15 cellular contexts compared by ENCODE assay signal in genomic region chr7:101108961-101109360, GRCh38. TPM values are rescaled to one million over a fixed set of nuclear protein-coding genes. Genes with fewer than 3 reads are reported as not detected.
DNase-seq lines count a peak whose midpoint lies in the region; ATAC-seq and TF ChIP-seq lines count a peak whose summit lies in the region.
"Had no signal": no experiment of that assay in that cellular context is flagged by ENCODE, and none has a peak within 500 bp of the region (broad histone marks: within the 10 kb centered on the region; RNA-seq: fewer than 3 reads in every experiment).

No MANE protein-coding gene starts in this region.

- TF ChIP-seq CTCF in IMR-90 (conservative IDR thresholded peaks at IDR 0.05; ENCODE audit: low read depth, low read length) (no peak), chondrocyte (IDR thresholded peaks at IDR 0.05) (no peak), osteoblast (IDR thresholded peaks at IDR 0.05; ENCODE audit: extremely low read depth, low read depth, low read length) (no peak)

- H3K56ac ChIP-seq in IMR-90 (ENCODE audit: extremely low read depth, insufficient read depth, low read length), result no peak overlapping the region

- H2BK120ac ChIP-seq in IMR-90 (ENCODE audit: low read depth, low read length), result peak overlapping the region; percentile 26

- H3K27me3 Mint-ChIP-seq in chondrocyte (ENCODE audit: low read depth), result no peaks in the 10 kb centered on the region

- BruUV-seq in IMR-90 (replicated peaks; lab: Mats Ljungman, UMichigan), result no TSS peak

- dilution Hi-C loops in IMR-90 (cut with HindIII; ENCODE audit: low sequenced_read_pairs, unreplicated experiment), result no loop called here

- H3K9ac ChIP-seq in IMR-90 (ENCODE audit: low read depth, low read length), result no peak overlapping the region

- H4K8ac ChIP-seq in IMR-90 (ENCODE audit: low read depth in 2 of 2, low read length in 2 of 2), result peak overlapping the region in 1 of 2 experiments; percentile 29; a peak in 2 of 4 replicates

- H4K91ac ChIP-seq in IMR-90 (ENCODE audit: insufficient read depth, low read depth, low read length), result peak overlapping the region; percentile 75

- peaks cover 12% of the 10 kb centered on the region for H3K9me1 ChIP-seq in IMR-90 (ENCODE audit: insufficient read depth, low read length)

- no peaks in the 10 kb centered on the region for H3K79me2 ChIP-seq in osteoblast (ENCODE audit: insufficient read depth, low read length)

- no peak overlapping the region for H3K4me3 ChIP-seq in IMR-90 (ENCODE audit: insufficient read depth, low read depth, low read length)
- H3K4me3 ChIP-seq in osteoblast (ENCODE audit: insufficient read depth, low read length), result no peak overlapping the region
- H3K4me3 ChIP-seq: HAP-1 had no signal

- POLR2A ChIA-PET in IMR-90 (lab: Charles Lee; ENCODE audit: unreplicated experiment), result no interaction called here

- H4K5ac ChIP-seq in IMR-90 (ENCODE audit: low read depth, low read length), result no peak overlapping the region

- H3K27ac ChIP-seq in IMR-90 (ENCODE audit: insufficient read depth, low read length) (no peak overlapping the region), osteoblast (ENCODE audit: low read depth, low read length) (peak overlapping the region; percentile 34)

- peak overlapping the region; percentile 72 for H2AK9ac ChIP-seq in IMR-90 (replicated peaks; ENCODE audit: low read depth, low read length, poor library complexity)

- no peaks in the 10 kb centered on the region for H3K9me3 Mint-ChIP-seq in chondrocyte (ENCODE audit: low read depth)
- H3K9me3 Mint-ChIP-seq: brain, memory B cell had no signal

- H3K9me3 ChIP-seq in IMR-90 (ENCODE audit: control insufficient read depth, insufficient read depth, low read length), result no peaks in the 10 kb centered on the region
- H3K9me3 ChIP-seq in osteoblast (ENCODE audit: low read depth, low read length), result no peaks in the 10 kb centered on the region
- H3K9me3 ChIP-seq: HAP-1 had no signal

- peak overlapping the region; percentile 71; the same call in 1 of the 2 replicates for H3K4ac ChIP-seq in IMR-90 (ENCODE audit: low read depth, low read length)

- H2AFZ ChIP-seq in IMR-90 (replicated peaks; ENCODE audit: low read length, poor library complexity), result peak overlapping the region; percentile 75
- no peak overlapping the region for H2AFZ ChIP-seq in osteoblast (ENCODE audit: low read length)

- no peak overlapping the region for H3K4me2 ChIP-seq in IMR-90 (ENCODE audit: low read depth, low read length)
- no peak overlapping the region for H3K4me2 ChIP-seq in osteoblast (ENCODE audit: insufficient read depth, low read length)

- H3K36me3 Mint-ChIP-seq in chondrocyte (ENCODE audit: low read depth), result no peaks in the 10 kb centered on the region
- H3K36me3 Mint-ChIP-seq: brain, memory B cell had no signal

- 63% methylated on average over 4 of the region's 7 CpGs; no CpG with 5 or more reads in 1 of the 2 experiments for WGBS in IMR-90 (ENCODE audit: extremely low coverage in 2 of 2, insufficient read length in 1 of 2), 2 experiments

- DNase-seq in AG08395 (ENCODE audit: low spot score) (peak; percentile 22), IMR-90 (no peak), chondrocyte (ENCODE audit: low spot score) (no peak), osteoblast (ENCODE audit: insufficient read length, low spot score, missing footprints) (peak; percentile 68), NCI-H524 (lab: John Stamatoyannopoulos, UW) (no peak), hippocampal formation (lab: John Stamatoyannopoulos, UW) (no peak)
- no peak for DNase-seq in stimulated activated naive CD4-positive, alpha-beta T cell treated with Interleukin-2 at 50 U/mL for 16 hours (lab: John Stamatoyannopoulos, UW)
- DNase-seq: activated CD4-positive, alpha-beta T cell treated with anti-CD3 and anti-CD28 coated beads, Interleukin-2, amount 50 U/mL, for 1 hour; NCI-H1048; occipital lobe; T-helper 2 cell had no signal

- no peak for TF ChIP-seq RAD21 in IMR-90 (IDR thresholded peaks at IDR 0.05; ENCODE audit: low read length)

- H2BK15ac ChIP-seq in IMR-90 (ENCODE audit: low read depth, low read length), result peak overlapping the region; percentile 54; the same call in 1 of the 3 replicates

- H3K23ac ChIP-seq in IMR-90 (ENCODE audit: low read depth, low read length), result no peak overlapping the region

- H2BK20ac ChIP-seq in IMR-90 (ENCODE audit: low read depth, low read length), result peak overlapping the region; percentile 76; the same call in 1 of the 2 replicates

- H4K20me1 ChIP-seq in IMR-90 (ENCODE audit: insufficient read depth, low read length), result no peaks in the 10 kb centered on the region
- no peaks in the 10 kb centered on the region for H4K20me1 ChIP-seq in osteoblast (ENCODE audit: insufficient read depth, low read length)

- peaks cover 64% of the 10 kb centered on the region for H3K4me1 Mint-ChIP-seq in chondrocyte (ENCODE audit: low read depth)
- H3K4me1 Mint-ChIP-seq: memory B cell had no signal

- H3K18ac ChIP-seq in IMR-90 (ENCODE audit: low read depth, low read length), result no peak overlapping the region

- H3K36me3 ChIP-seq in IMR-90 (ENCODE audit: control insufficient read depth, insufficient read depth, low read length), result no peaks in the 10 kb centered on the region
- H3K36me3 ChIP-seq in osteoblast (ENCODE audit: insufficient read depth, low read length), result no peaks in the 10 kb centered on the region
- H3K36me3 ChIP-seq: HAP-1 had no signal

- H2BK5ac ChIP-seq in IMR-90 (ENCODE audit: low read depth, low read length, poor library complexity, severe bottlenecking), result no peak overlapping the region

- CTCF ChIA-PET in IMR-90 (lab: Yijun Ruan, JAX), result interaction anchor here (1.6 kb wide), 1 partner anchor 8 kb away, joined by 4 read pairs; no protein-coding TSS in a partner anchor

- peak; percentile 24; the same call in 1 of the 2 replicates for ATAC-seq in IMR-90 (ENCODE audit: low read depth)
- no peak for ATAC-seq in HG02610 (IDR thresholded peaks at IDR 0.05; ENCODE audit: unreplicated experiment)

- peak overlapping the region; percentile 83 for H3K27ac Mint-ChIP-seq in chondrocyte (ENCODE audit: unreplicated experiment)
- H3K27ac Mint-ChIP-seq: brain, memory B cell had no signal

- TF ChIP-seq POLR2A in IMR-90 (IDR thresholded peaks at IDR 0.05; ENCODE audit: low read depth, low read length), result no peak

- in situ Hi-C loops in IMR-90 (cut with MboI; ENCODE audit: low sequenced_read_pairs), result loop anchor here (25.0 kb wide), 1 partner anchor 672 kb away; the partner anchor contains the start of genes MEPCE, PPP1R35 and ZCWPW1

- H3K27me3 ChIP-seq in IMR-90 (ENCODE audit: control insufficient read depth, insufficient read depth, low read length), result no peaks in the 10 kb centered on the region
- no peaks in the 10 kb centered on the region for H3K27me3 ChIP-seq in osteoblast (ENCODE audit: insufficient read depth, low read length)

- no peak overlapping the region for H3K4me3 Mint-ChIP-seq in chondrocyte (ENCODE audit: unreplicated experiment)
- H3K4me3 Mint-ChIP-seq: brain, memory B cell had no signal

- peak overlapping the region; percentile 72 for H2AK5ac ChIP-seq in IMR-90 (ENCODE audit: low read depth, low read length)

- peak overlapping the region; percentile 65 for H3K14ac ChIP-seq in IMR-90 (replicated peaks; ENCODE audit: low read depth, low read length)

- peaks cover 3 to 8% of the 10 kb centered on the region in 2 experiments; a peak in 1 of 4 replicates for H3K79me1 ChIP-seq in IMR-90 (ENCODE audit: low read depth in 1 of 2, low read length in 2 of 2)

- peaks cover 5% of the 10 kb centered on the region for H3K4me1 ChIP-seq in IMR-90 (ENCODE audit: control insufficient read depth, insufficient read depth, low read length)
- peaks cover 25% of the 10 kb centered on the region for H3K4me1 ChIP-seq in osteoblast (ENCODE audit: insufficient read depth, low read length)
- H3K4me1 ChIP-seq: HAP-1 had no signal

- intact Hi-C loops in IMR-90 (cut with micrococcal nuclease), result no loop called here

TF ChIP-seq in IMR-90, 13 proteins besides CTCF, POLR2A, EP300 and RAD21 (continues in another document):
- TF ChIP-seq BHLHE40 (IDR thresholded peaks at IDR 0.05; ENCODE audit: low read depth, low read length), result no peak
- TF ChIP-seq MXI1 (IDR thresholded peaks at IDR 0.05; ENCODE audit: borderline replicate concordance, low read depth, low read length), result no peak
- no peak for TF ChIP-seq CHD1 (IDR thresholded peaks at IDR 0.05; ENCODE audit: low read depth, low read length)
- TF ChIP-seq RCOR1 (IDR thresholded peaks at IDR 0.05; ENCODE audit: insufficient replicate concordance, low read length), result no peak
- no peak for TF ChIP-seq CEBPB (IDR thresholded peaks at IDR 0.05; ENCODE audit: low read depth, low read length)
- TF ChIP-seq MAZ (IDR thresholded peaks at IDR 0.05; ENCODE audit: borderline replicate concordance, low read depth, low read length), result no peak

RNA-seq across cellular contexts. Expression of gene SERPINE1, which starts 17.9 kb away (rescaled TPM):
- total RNA-seq in IMR-90 (2012; rRNA removed) (1,441 and 1,485 TPM in 2 replicates), chondrocyte (794 to 1,203 TPM (median 1,180 TPM) in 3 replicates), osteoblast (237 and 278 TPM in 2 replicates)
- 2,783 and 2,870 TPM in 2 replicates for polyA plus RNA-seq in IMR-90 (2012; rRNA removed)
- 1,325 and 1,597 TPM in 2 replicates for polyA plus RNA-seq in IMR-90 (2012; cell fraction: cytosol; rRNA removed)
- polyA plus RNA-seq in IMR-90 (2012; cell fraction: nucleus; rRNA removed; ENCODE audit: low replicate concordance), result 924 and 1,074 TPM in 2 replicates

RNA-seq across cellular contexts. Expression of gene TRIM56, which starts 23.7 kb away (rescaled TPM):
- total RNA-seq in IMR-90 (2012; rRNA removed) (3.9 and 4.4 TPM in 2 replicates), chondrocyte (26.1 to 35.7 TPM (median 30.4 TPM) in 3 replicates), osteoblast (13.8 and 14.7 TPM in 2 replicates)
- 4.7 and 5.9 TPM in 2 replicates for polyA plus RNA-seq in IMR-90 (2012; rRNA removed)
- polyA plus RNA-seq in IMR-90 (2012; cell fraction: cytosol; rRNA removed), result 2.7 and 2.9 TPM in 2 replicates
- 10.6 and 11.6 TPM in 2 replicates for polyA plus RNA-seq in IMR-90 (2012; cell fraction: nucleus; rRNA removed; ENCODE audit: low replicate concordance)

RNA-seq across cellular contexts. Expression of gene AP1S1, which starts 45.3 kb away (rescaled TPM):
- total RNA-seq in IMR-90 (2012; rRNA removed), result 233 and 295 TPM in 2 replicates
- polyA plus RNA-seq in IMR-90 (2012; rRNA removed), result 178 and 187 TPM in 2 replicates
- polyA plus RNA-seq in IMR-90 (2012; cell fraction: cytosol; rRNA removed), result 282 and 325 TPM in 2 replicates
- polyA plus RNA-seq in IMR-90 (2012; cell fraction: nucleus; rRNA removed; ENCODE audit: low replicate concordance), result 110 and 121 TPM in 2 replicates
- total RNA-seq in chondrocyte, result 55.9 to 60.5 TPM (median 60.4 TPM) in 3 replicates
- 101 and 102 TPM in 2 replicates for total RNA-seq in osteoblast

RNA-seq across cellular contexts. Expression of gene VGF, which starts 56.4 kb away (rescaled TPM):
- 0.18 and 0.28 TPM in 2 replicates for total RNA-seq in IMR-90 (2012; rRNA removed)
- polyA plus RNA-seq in IMR-90 (2012; rRNA removed), result 0.50 and 0.59 TPM in 2 replicates
- polyA plus RNA-seq in IMR-90 (2012; cell fraction: cytosol; rRNA removed), result 0.64 and 0.82 TPM in 2 replicates
- polyA plus RNA-seq in IMR-90 (2012; cell fraction: nucleus; rRNA removed; ENCODE audit: low replicate concordance), result 0.36 and 0.83 TPM in 2 replicates
- 0.22 to 0.26 TPM in 2 of 3 replicates, not detected in the other for total RNA-seq in chondrocyte
- 0.36 TPM in 1 of 2 replicates, not detected in the other for total RNA-seq in osteoblast

Comparison
In these comparisons a context has a peak if more than half of its experiments do, and no peak if none do; other contexts are left out.
1. DNase-seq: peak in AG08395 (single experiment) and osteoblast (single experiment); none in IMR-90 (single experiment), chondrocyte (single experiment), NCI-H524 (0 of 2), hippocampal formation (0 of 2) and stimulated activated naive CD4-positive, alpha-beta T cell treated with Interleukin-2 at 50 U/mL for 16 hours (single experiment).